In the genomic region with DNA sequence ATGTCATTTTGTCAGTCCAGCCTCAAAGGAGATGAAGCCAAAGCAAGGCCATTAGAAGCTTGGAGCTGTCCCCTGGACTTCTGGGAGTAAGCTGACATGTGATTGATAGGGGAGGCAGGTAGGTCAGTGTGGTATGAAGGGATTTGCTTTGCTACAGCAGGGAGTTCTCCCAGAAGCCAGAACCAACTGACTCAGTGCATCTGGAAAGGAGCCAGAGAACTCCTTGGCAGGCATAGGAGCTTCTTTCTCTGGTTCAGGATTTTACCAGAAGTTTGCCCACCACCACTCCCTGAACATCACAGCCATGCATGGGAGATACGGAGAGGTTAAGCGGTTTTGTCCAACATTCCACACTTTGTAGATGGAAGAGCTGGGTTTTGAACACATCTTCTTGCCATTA, we compare ENCODE assay signal across 18 cellular contexts. TPM values are rescaled to one million over a fixed set of nuclear protein-coding genes. Genes with fewer than 3 reads are reported as not detected.
DNase-seq lines count a peak whose midpoint lies in the region; ATAC-seq, FAIRE-seq and TF ChIP-seq lines count a peak whose summit lies in the region.
"Had no signal": no experiment of that assay in that cellular context is flagged by ENCODE, and none has a peak within 500 bp of the region (broad histone marks: within the 10 kb centered on the region; RNA-seq: fewer than 3 reads in every experiment).

No MANE protein-coding gene starts in this region.

- H3K9me3 ChIP-seq in A673 (ENCODE audit: low read depth, low read length, poor library complexity, severe bottlenecking) (peaks cover 8% of the 10 kb centered on the region), astrocyte (ENCODE audit: insufficient read depth, low read depth, low read length) (peaks cover 9% of the 10 kb centered on the region)
- H3K9me3 ChIP-seq: gastroesophageal sphincter, neutrophil, upper lobe of right lung had no signal

- H3K36me3 ChIP-seq in A673 (ENCODE audit: insufficient read depth, low read length, poor library complexity, severe bottlenecking) (no peaks in the 10 kb centered on the region), astrocyte (ENCODE audit: insufficient read depth, low read length) (no peaks in the 10 kb centered on the region)
- H3K36me3 ChIP-seq: BLaER1, gastroesophageal sphincter, neutrophil, spleen, upper lobe of right lung had no signal

- CTCF ChIA-PET in A673 (lab: Charles Lee) = no interaction called here

- H3K4me1 ChIP-seq in A673 (ENCODE audit: insufficient read depth, low read length, poor library complexity, severe bottlenecking) = peaks cover 12% of the 10 kb centered on the region
- peaks cover 4% of the 10 kb centered on the region for H3K4me1 ChIP-seq in astrocyte (ENCODE audit: insufficient read depth, low read length)
- H3K4me1 ChIP-seq in foreskin keratinocyte = peaks cover 3% of the 10 kb centered on the region
- H3K4me1 ChIP-seq: BLaER1, spleen, upper lobe of right lung had no signal

- H3K27ac Mint-ChIP-seq in astrocyte (ENCODE audit: unreplicated experiment) (no peak overlapping the region), type B pancreatic cell (no peak overlapping the region)

- peak overlapping the region; percentile 4 for H3K27ac ChIP-seq in A673 (ENCODE audit: low read depth, low read length, poor library complexity, severe bottlenecking)
- no peak overlapping the region for H3K27ac ChIP-seq in astrocyte (ENCODE audit: low read depth, low read length)
- H3K27ac ChIP-seq in foreskin keratinocyte = no peak overlapping the region
- H3K27ac ChIP-seq: BLaER1, gastroesophageal sphincter, neutrophil, spleen, upper lobe of right lung had no signal

- POLR2A ChIA-PET in A673 (lab: Charles Lee; ENCODE audit: low non-redundant PET) = no interaction called here

- no peaks in the 10 kb centered on the region for H4K20me1 ChIP-seq in astrocyte (ENCODE audit: insufficient read depth, low read length)
- H4K20me1 ChIP-seq: BLaER1 had no signal

- intact Hi-C loops in A673 (cut with micrococcal nuclease; ENCODE audit: unreplicated experiment) = no loop called here

- FAIRE-seq in astrocyte (lab: Jason Lieb, UNC) = peak; percentile 39

- H3K4me3 ChIP-seq in A673 (ENCODE audit: low read depth, low read length, poor library complexity, severe bottlenecking) = no peak overlapping the region
- H3K4me3 ChIP-seq in astrocyte (ENCODE audit: insufficient read depth, low read depth, low read length) = no peak overlapping the region
- H3K4me3 ChIP-seq: BLaER1, gastroesophageal sphincter, spleen, upper lobe of right lung had no signal

- H3K36me3 Mint-ChIP-seq in astrocyte (ENCODE audit: low read depth, unreplicated experiment) (no peaks in the 10 kb centered on the region), type B pancreatic cell (no peaks in the 10 kb centered on the region)

- ATAC-seq in foreskin keratinocyte (peak; percentile 65), GM18870 (IDR thresholded peaks at IDR 0.05; ENCODE audit: unreplicated experiment) (no peak)
- ATAC-seq: gastroesophageal sphincter, left ventricle myocardium superior, upper lobe of right lung had no signal

- H3K9ac ChIP-seq in astrocyte (ENCODE audit: low read length) = no peak overlapping the region
- H3K9ac ChIP-seq: BLaER1 had no signal

- H3K9me3 Mint-ChIP-seq in astrocyte (ENCODE audit: unreplicated experiment) (peaks cover 11% of the 10 kb centered on the region), type B pancreatic cell (peaks cover 4% of the 10 kb centered on the region)

- peak; percentile 46 for DNase-seq in A673 (ENCODE audit: low spot score)
- peak; percentile 14 for DNase-seq in HK-2 (ENCODE audit: unreplicated experiment)
- peak; percentile 76 for DNase-seq in astrocyte (ENCODE audit: low read depth)
- peak in 1 of 2 donors; percentile 66 for DNase-seq in foreskin keratinocyte
- no peak for DNase-seq in foreskin melanocyte
- DNase-seq in DMS153 treated with DMSO at 0.1 percent for 48 hours (lab: John Stamatoyannopoulos, UW; ENCODE audit: unreplicated experiment) = no peak
- no peak for DNase-seq in type B pancreatic cell (ENCODE audit: extremely low spot score, unreplicated experiment)
- DNase-seq: activated CD4-positive, alpha-beta T cell treated with anti-CD3 and anti-CD28 coated beads, Interleukin-2, amount 50 U/mL, for 48 hours; activated effector memory CD4-positive, alpha-beta T cell treated with anti-CD3 and anti-CD28 coated beads, Interleukin-2, amount 50 U/mL, for 16 hours; left ventricle myocardium superior; NCI-H1436 treated with DMSO at 0.1 percent for 48 hours; spleen; upper lobe of right lung had no signal

- no peak overlapping the region for H3K4me3 Mint-ChIP-seq in astrocyte (ENCODE audit: unreplicated experiment)
- no peak overlapping the region for H3K4me3 Mint-ChIP-seq in type B pancreatic cell

- no peak overlapping the region for H3K4me2 ChIP-seq in astrocyte (ENCODE audit: low read length)
- H3K4me2 ChIP-seq: BLaER1 had no signal

- TF ChIP-seq CTCF in A673 (conservative IDR thresholded peaks at IDR 0.05; ENCODE audit: low read depth, low read length) = no peak
- no peak for TF ChIP-seq CTCF in astrocyte (IDR thresholded peaks at IDR 0.05; ENCODE audit: insufficient read depth, low read depth, low read length)
- no peak for TF ChIP-seq CTCF in foreskin keratinocyte (conservative IDR thresholded peaks at IDR 0.05)
- TF ChIP-seq CTCF in type B pancreatic cell (conservative IDR thresholded peaks at IDR 0.05) = no peak

- BruUV-seq in A673 (replicated peaks; lab: Mats Ljungman, UMichigan) = no TSS peak

- H3K4me1 Mint-ChIP-seq in astrocyte (ENCODE audit: low read depth, unreplicated experiment) (peaks cover 7% of the 10 kb centered on the region), type B pancreatic cell (ENCODE audit: unreplicated experiment) (peaks cover 8% of the 10 kb centered on the region)

- H2AFZ ChIP-seq in astrocyte (ENCODE audit: low read depth, low read length) = no peak overlapping the region

- H3K27me3 ChIP-seq in A673 (replicated peaks; ENCODE audit: insufficient read depth, low read depth, low read length, poor library complexity) (no peaks in the 10 kb centered on the region), astrocyte (ENCODE audit: insufficient read depth, low read length) (no peaks in the 10 kb centered on the region), foreskin keratinocyte (no peaks in the 10 kb centered on the region)
- H3K27me3 ChIP-seq: BLaER1, gastroesophageal sphincter, neutrophil, spleen, upper lobe of right lung had no signal

- no peaks in the 10 kb centered on the region for H3K79me2 ChIP-seq in astrocyte (ENCODE audit: insufficient read depth, low read length)

- H3K27me3 Mint-ChIP-seq in astrocyte (ENCODE audit: low read depth, unreplicated experiment) (no peaks in the 10 kb centered on the region), type B pancreatic cell (no peaks in the 10 kb centered on the region)

RNA-seq across cellular contexts. Expression of a gene that starts 24.5 kb away (rescaled TPM):
- 68.0 and 82.5 TPM in 2 replicates for total RNA-seq in A673 (2021)
- total RNA-seq in astrocyte = 0.27 and 0.34 TPM in 2 replicates
- total RNA-seq in foreskin keratinocyte = 0.14 TPM in 2 replicates
- polyA plus RNA-seq in foreskin keratinocyte = 0.09 and 0.10 TPM in 2 replicates
- total RNA-seq in type B pancreatic cell (ENCODE audit: low replicate concordance) = 2.5 and 3.2 TPM in 2 replicates
- total RNA-seq: T-helper 1 cell treated with Interleukin-12 subunit alpha and Interleukin-12 subunit beta and Interleukin-4 antibody, amounts not matched to agents 30 ng/mL and 1 ng/mL, for 36 hours had no signal

Comparison
In these comparisons a context has a peak if more than half of its experiments do, and no peak if none do; other contexts are left out.
1. DNase-seq: peak in A673 (single experiment), HK-2 (single experiment) and astrocyte (single experiment); none in foreskin melanocyte (single experiment), DMS153 treated with DMSO at 0.1 percent for 48 hours (single experiment) and type B pancreatic cell (single experiment).
2. RNA of a gene that starts 24.5 kb away (total RNA-seq): 68.0 to 82.5 TPM in A673; 2.5 to 3.2 TPM in type B pancreatic cell, 0.27 to 0.34 TPM in astrocyte and 0.14 TPM in foreskin keratinocyte; every median in the first group is over 10 times any median in the second.